Comparison of ENCODE assay signal across 8 cellular contexts in genomic region chr20:24773751-24774201, GRCh38.
DNase-seq lines count a peak whose midpoint lies in the region; ATAC-seq and TF ChIP-seq lines count a peak whose summit lies in the region.

No MANE protein-coding gene starts in this region.

- no peak overlapping the region for H2BK5ac ChIP-seq in mesenchymal stem cell (ENCODE audit: low read depth, low read length, poor library complexity, severe bottlenecking)

- CTCF ChIA-PET in HEK293 (lab: Yijun Ruan, JAX) = interaction anchor here (0.6 kb wide), 1 partner anchor 389 kb away, joined by 3 read pairs; no protein-coding TSS in a partner anchor

- H2BK120ac ChIP-seq in mesenchymal stem cell (ENCODE audit: low read depth, low read length) = no peak overlapping the region

- no peak overlapping the region for H2BK12ac ChIP-seq in mesenchymal stem cell (ENCODE audit: low read length in 2 of 2)

- H3K4me2 ChIP-seq in mesenchymal stem cell (ENCODE audit: low read length, poor library complexity, severe bottlenecking) = no peak overlapping the region

- WGBS in mesenchymal stem cell = 4% methylated on average over 3 of the region's 3 CpGs

- no peak for DNase-seq in RWPE2 (ENCODE audit: low spot score)
- peak; percentile 63 for DNase-seq in mesenchymal stem cell
- no peak for DNase-seq in OCI-M2 (lab: John Stamatoyannopoulos, UW; ENCODE audit: unreplicated experiment)
- no peak for DNase-seq in putamen (ENCODE audit: low spot score)

- POLR2A ChIA-PET in HEK293 (lab: Yijun Ruan, JAX) = no interaction called here

- no peak overlapping the region for H2AFZ ChIP-seq in mesenchymal stem cell (ENCODE audit: low read depth, low read length)

- H3K36me3 ChIP-seq in HEK293 (ENCODE audit: control insufficient read depth in 2 of 2, insufficient read depth in 1 of 2, low read length in 2 of 2) (no peaks in the 10 kb centered on the region), RWPE2 (ENCODE audit: low read depth) (no peaks in the 10 kb centered on the region), mesenchymal stem cell (ENCODE audit: control insufficient read depth in 1 of 2, insufficient read depth in 2 of 2, low read depth in 1 of 2, low read length in 2 of 2) (no peaks in the 10 kb centered on the region)

- H3K4me1 ChIP-seq in HEK293 (ENCODE audit: control insufficient read depth, insufficient read depth, low read length) = peaks cover 2% of the 10 kb centered on the region; the same call in 1 of the 2 replicates
- H3K4me1 ChIP-seq in RWPE2 (ENCODE audit: insufficient read depth, poor library complexity, severe bottlenecking) = peaks cover 23% of the 10 kb centered on the region
- peaks cover 42% of the 10 kb centered on the region for H3K4me1 ChIP-seq in mesenchymal stem cell (ENCODE audit: control insufficient read depth, insufficient read depth, low read depth, low read length)

- no peak overlapping the region for H3K4me3 ChIP-seq in HEK293 (ENCODE audit: low read depth, low read length)
- no peak overlapping the region for H3K4me3 ChIP-seq in RWPE2 (ENCODE audit: severe bottlenecking)
- H3K4me3 ChIP-seq in mesenchymal stem cell (ENCODE audit: insufficient read depth in 1 of 2, low read depth in 1 of 2, low read length in 2 of 2) = no peak overlapping the region

- H4K91ac ChIP-seq in mesenchymal stem cell (ENCODE audit: low read length) = no peak overlapping the region

- no peak overlapping the region for H4K8ac ChIP-seq in mesenchymal stem cell (ENCODE audit: low read length)

- H2AK5ac ChIP-seq in mesenchymal stem cell (ENCODE audit: low read length, severe bottlenecking) = peak overlapping the region; percentile 6

- H2BK15ac ChIP-seq in mesenchymal stem cell (ENCODE audit: low read depth, poor library complexity, severe bottlenecking) = no peak overlapping the region

- H3K18ac ChIP-seq in mesenchymal stem cell (ENCODE audit: low read depth in 1 of 2, low read length in 2 of 2) = no peak overlapping the region

- no peaks in the 10 kb centered on the region for H3K9me3 ChIP-seq in HEK293 (ENCODE audit: control insufficient read depth, insufficient read depth, low read depth, low read length)
- no peaks in the 10 kb centered on the region for H3K9me3 ChIP-seq in RWPE2 (ENCODE audit: severe bottlenecking)
- peaks cover 4% of the 10 kb centered on the region for H3K9me3 ChIP-seq in mesenchymal stem cell (ENCODE audit: control insufficient read depth, low read length)

- no peak overlapping the region for H3K27ac ChIP-seq in HEK293 (ENCODE audit: extremely low read depth, low read depth, low read length)
- H3K27ac ChIP-seq in RWPE2 (ENCODE audit: poor library complexity, severe bottlenecking) = peak overlapping the region; percentile 65
- peak overlapping the region; percentile 84 for H3K27ac ChIP-seq in mesenchymal stem cell (ENCODE audit: low read length, poor library complexity, severe bottlenecking)

- H3K9ac ChIP-seq in mesenchymal stem cell (ENCODE audit: low read length) = no peak overlapping the region

- no peak overlapping the region for H3K23ac ChIP-seq in mesenchymal stem cell (ENCODE audit: low read length in 2 of 2)

- peak; percentile 81 for ATAC-seq in GM18508 (IDR thresholded peaks at IDR 0.05; ENCODE audit: insufficient read depth, unreplicated experiment)
- peak; percentile 93 for ATAC-seq in RWPE2 (ENCODE audit: low read depth)
- ATAC-seq in GM19455 (IDR thresholded peaks at IDR 0.05; ENCODE audit: unreplicated experiment) = no peak
- ATAC-seq in GM19328 (IDR thresholded peaks at IDR 0.05; ENCODE audit: unreplicated experiment) = no peak

- no peak overlapping the region for H3K14ac ChIP-seq in mesenchymal stem cell (ENCODE audit: low read length in 2 of 2)

- H3K27me3 ChIP-seq in RWPE2 (ENCODE audit: insufficient read depth, poor library complexity, severe bottlenecking) (no peaks in the 10 kb centered on the region), mesenchymal stem cell (ENCODE audit: control insufficient read depth in 1 of 2, insufficient read depth in 1 of 2, low read length in 2 of 2) (peaks cover 0 to 48% of the 10 kb centered on the region in 2 experiments)

- TF ChIP-seq CTCF in HEK293 (tag by site-specific recombination; IDR thresholded peaks at IDR 0.05) (no peak), RWPE2 (IDR thresholded peaks at IDR 0.05; ENCODE audit: poor library complexity, severe bottlenecking) (no peak)

- H3K4ac ChIP-seq in mesenchymal stem cell (ENCODE audit: low read depth in 1 of 2, low read length in 2 of 2) = no peak overlapping the region

- no peaks in the 10 kb centered on the region for H3K79me1 ChIP-seq in mesenchymal stem cell (replicated peaks; ENCODE audit: low read length, poor library complexity, severe bottlenecking)

TF ChIP-seq in HEK293, 187 proteins besides CTCF, POLR2A, EP300 and RAD21:
- TF ChIP-seq ZNF776 (tag by site-specific recombination; IDR thresholded peaks at IDR 0.05; ENCODE audit: borderline replicate concordance) (no peak), ZNF114 (tag by site-specific recombination; IDR thresholded peaks at IDR 0.05) (no peak), INSM2 (tag by site-specific recombination; IDR thresholded peaks at IDR 0.05) (0 out of 2 replicates have a peak, but pooled peaks have one; percentile 36), ZNF426 (tag by site-specific recombination; IDR thresholded peaks at IDR 0.05) (no peak), ZNF629 (tag by site-specific recombination; IDR thresholded peaks at IDR 0.05) (peak; percentile 41), ZNF335 (tag by site-specific recombination; conservative IDR thresholded peaks at IDR 0.05) (peak; percentile 92), GLIS2 (tag by site-specific recombination; IDR thresholded peaks at IDR 0.05) (no peak), FEZF1 (tag by site-specific recombination; IDR thresholded peaks at IDR 0.05) (no peak), ZSCAN16 (tag by site-specific recombination; IDR thresholded peaks at IDR 0.05) (no peak), ZNF404 (tag by site-specific recombination; IDR thresholded peaks at IDR 0.05) (no peak), ZBTB7A (tag by site-specific recombination; IDR thresholded peaks at IDR 0.05; ENCODE audit: low read depth) (no peak), ZNF37A (tag by site-specific recombination; IDR thresholded peaks at IDR 0.05) (no peak), ZNF184 (tag by site-specific recombination; IDR thresholded peaks at IDR 0.05) (peak; percentile 56), ZNF654 (tag by site-specific recombination; IDR thresholded peaks at IDR 0.05; ENCODE audit: low read depth) (no peak)
- TF ChIP-seq, protein P1, sequence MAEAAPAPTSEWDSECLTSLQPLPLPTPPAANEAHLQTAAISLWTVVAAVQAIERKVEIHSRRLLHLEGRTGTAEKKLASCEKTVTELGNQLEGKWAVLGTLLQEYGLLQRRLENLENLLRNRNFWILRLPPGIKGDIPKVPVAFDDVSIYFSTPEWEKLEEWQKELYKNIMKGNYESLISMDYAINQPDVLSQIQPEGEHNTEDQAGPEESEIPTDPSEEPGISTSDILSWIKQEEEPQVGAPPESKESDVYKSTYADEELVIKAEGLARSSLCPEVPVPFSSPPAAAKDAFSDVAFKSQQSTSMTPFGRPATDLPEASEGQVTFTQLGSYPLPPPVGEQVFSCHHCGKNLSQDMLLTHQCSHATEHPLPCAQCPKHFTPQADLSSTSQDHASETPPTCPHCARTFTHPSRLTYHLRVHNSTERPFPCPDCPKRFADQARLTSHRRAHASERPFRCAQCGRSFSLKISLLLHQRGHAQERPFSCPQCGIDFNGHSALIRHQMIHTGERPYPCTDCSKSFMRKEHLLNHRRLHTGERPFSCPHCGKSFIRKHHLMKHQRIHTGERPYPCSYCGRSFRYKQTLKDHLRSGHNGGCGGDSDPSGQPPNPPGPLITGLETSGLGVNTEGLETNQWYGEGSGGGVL (tag by site-specific recombination; IDR thresholded peaks at IDR 0.05) = no peak
TF ChIP-seq in HEK293: peak in this region for 4.

Comparison
In these comparisons a context has a peak if more than half of its experiments do, and no peak if none do; other contexts are left out.
1. ATAC-seq: peak in GM18508 (single experiment) and RWPE2 (single experiment); none in GM19455 (single experiment) and GM19328 (single experiment).